Comparison of ENCODE assay signal across 20 cellular contexts in genomic region chr3:170309044-170309443, GRCh38.
DNase-seq lines count a peak whose midpoint lies in the region.
"Had no signal": no experiment of that assay in that cellular context is flagged by ENCODE, and none has a peak within 500 bp of the region (broad histone marks: within the 10 kb centered on the region; RNA-seq: fewer than 3 reads in every experiment).

No MANE protein-coding gene starts in this region.

- DNase-seq in NCI-H82 (lab: John Stamatoyannopoulos, UW) (peak; percentile 26), NCI-H82 treated with DMSO at 0.1 percent for 48 hours (lab: John Stamatoyannopoulos, UW; ENCODE audit: unreplicated experiment) (no peak), GM03348 (ENCODE audit: low spot score) (peak; percentile 27), amniotic stem cell (lab: John Stamatoyannopoulos, UW) (peak; percentile 31), NCI-H446 (lab: John Stamatoyannopoulos, UW) (no peak), NCI-H1694 (lab: John Stamatoyannopoulos, UW) (no peak), AG08395 (ENCODE audit: low spot score) (no peak)
- DNase-seq: BE2C; CD4-positive, CD25-positive, alpha-beta regulatory T cell; DMS153; Karpas-422; NCI-H1048; NCI-H1417 treated with DMSO at 0.1 percent for 48 hours; NCI-H187 treated with DMSO at 0.1 percent for 48 hours; NCI-H2107; NCI-H345; NCI-H524 treated with DMSO at 0.1 percent for 48 hours; PC-9; RPMI8226; SHP77 had no signal

Comparison
In these comparisons a context has a peak if more than half of its experiments do, and no peak if none do; other contexts are left out.
1. DNase-seq: peak in NCI-H82 (single experiment), GM03348 (single experiment) and amniotic stem cell (single experiment); none in NCI-H82 treated with DMSO at 0.1 percent for 48 hours (single experiment), NCI-H446 (0 of 2), NCI-H1694 (single experiment) and AG08395 (single experiment).